8 cellular contexts compared by ENCODE assay signal in the genomic region with DNA sequence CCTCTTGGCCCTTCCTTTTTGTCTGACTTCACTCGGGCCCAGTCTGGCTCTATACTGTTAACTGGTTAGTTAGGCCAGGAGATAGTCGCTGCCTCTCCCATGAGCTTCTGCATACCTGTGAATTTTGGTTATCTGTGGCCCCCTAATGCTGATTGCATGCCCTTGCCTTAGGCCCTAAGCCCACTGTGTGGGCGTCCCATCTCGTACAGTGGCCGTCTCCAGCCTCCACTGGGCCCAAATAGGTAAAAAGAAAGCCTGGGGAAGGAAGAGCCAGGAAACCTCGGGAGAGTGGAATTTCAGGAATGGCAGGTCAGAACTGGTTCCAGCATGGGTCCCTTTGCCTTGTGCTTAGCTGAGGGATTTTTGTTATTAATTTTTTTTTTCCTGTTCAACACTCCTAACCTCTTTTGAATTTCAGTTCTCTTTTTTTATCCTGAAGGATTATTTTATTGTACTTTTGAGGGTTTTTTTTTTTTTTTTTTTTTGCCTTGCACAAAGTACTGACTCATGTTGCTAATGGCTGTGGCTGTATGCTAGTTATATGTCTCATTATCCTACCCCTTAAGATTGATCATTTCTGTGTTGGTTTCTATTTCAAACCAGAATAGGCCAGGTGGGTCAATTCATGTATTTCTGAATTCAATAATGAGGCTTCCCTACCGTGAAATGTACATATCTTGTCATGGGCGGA. TPM values are rescaled to one million over a fixed set of nuclear protein-coding genes. Genes with fewer than 3 reads are reported as not detected.
A peak's percentile ranks its signal among the peaks of the same experiment; 100 is the strongest.
DNase-seq lines count a peak whose midpoint lies in the region; ATAC-seq and TF ChIP-seq lines count a peak whose summit lies in the region.

No MANE protein-coding gene starts in this region.

- peak overlapping the region; percentile 98 for H3K4me3 Mint-ChIP-seq in HFFc6
- peak overlapping the region; percentile 85 to 95 (median 93) for H3K4me3 Mint-ChIP-seq in T-cell

- POLR2A ChIA-PET in T-cell (lab: Charles Lee): interaction anchor here (0.7 kb wide), 2 partner anchors 18 to 134 kb away, joined by 5 to 8 read pairs; no protein-coding TSS in a partner anchor

- H3K27me3 Mint-ChIP-seq in HFFc6 (ENCODE audit: insufficient read depth): peaks cover 5% of the 10 kb centered on the region; the same call in 1 of the 2 replicates
- H3K27me3 Mint-ChIP-seq in T-cell: no peaks in the 10 kb centered on the region

- WGBS in spleen, 5 donors: 43 to 60% (median 51%) methylated on average over 8 of the region's 8 CpGs

- H3K36me3 ChIP-seq in spleen: peaks cover 0 to 7% (median 0%) of the 10 kb centered on the region in 6 donors

- TF ChIP-seq CTCF in HFFc6 (IDR thresholded peaks at IDR 0.05) (no peak), foreskin fibroblast (IDR thresholded peaks at IDR 0.05; ENCODE audit: low read depth, low read length) (no peak), spleen (IDR thresholded peaks at IDR 0.05 in 8 of 11, conservative IDR thresholded peaks at IDR 0.05 in 3 of 11) (no peak)

- TF ChIP-seq POLR2A in spleen (IDR thresholded peaks at IDR 0.05): no peak

- H3K4me3 ChIP-seq in foreskin fibroblast (ENCODE audit: low read depth in 1 of 2, low read length in 2 of 2) (peak overlapping the region; percentile 32 to 65), spleen (peak overlapping the region in 3 of 8 donors; percentile 11 to 94 (median 76))

- peaks cover 63 to 88% (median 81%) of the 10 kb centered on the region in 6 donors for H3K4me1 ChIP-seq in spleen

- CTCF ChIA-PET in T-cell (lab: Charles Lee): interaction anchor here in 1 of 2 donors (0.9 kb wide), 1 partner anchor 25 kb away, joined by 5 read pairs; no protein-coding TSS in a partner anchor

- H3K9me3 Mint-ChIP-seq in HFFc6 (no peaks in the 10 kb centered on the region), T-cell (no peaks in the 10 kb centered on the region)

- no peak for DNase-seq in HFFc6
- DNase-seq in T-cell: no peak
- no peak for DNase-seq in foreskin fibroblast
- no peak for DNase-seq in spleen
- DNase-seq in stimulated activated naive CD4-positive, alpha-beta T cell treated with Interleukin-2 at 50 U/mL for 16 hours (lab: John Stamatoyannopoulos, UW): no peak
- no peak for DNase-seq in mesenteric fat pad (ENCODE audit: low spot score)

- H3K27ac Mint-ChIP-seq in HFFc6 (peak overlapping the region; percentile 75), T-cell (peak overlapping the region; percentile 92)

- peak overlapping the region; percentile 41 to 99 (median 97) for H3K27ac ChIP-seq in spleen

- H3K4me1 Mint-ChIP-seq in HFFc6 (ENCODE audit: low read depth) (peaks cover 55% of the 10 kb centered on the region), T-cell (peaks cover 72 to 76% (median 76%) of the 10 kb centered on the region in 3 donors)

- H3K9me3 ChIP-seq in spleen: no peaks in the 10 kb centered on the region

- ATAC-seq in T-cell (replicated peaks in 1 of 4): no peak
- ATAC-seq in GM18909 (IDR thresholded peaks at IDR 0.05; ENCODE audit: poor library complexity, unreplicated experiment): no peak
- ATAC-seq in GM18868 (IDR thresholded peaks at IDR 0.05; ENCODE audit: unreplicated experiment): no peak

- intact Hi-C loops in spleen (cut with DNase I; ENCODE audit: low total_unique reads): no loop called here

- peaks cover 11% of the 10 kb centered on the region; the same call in 1 of the 2 replicates for H3K36me3 Mint-ChIP-seq in HFFc6 (ENCODE audit: low read depth)
- H3K36me3 Mint-ChIP-seq in T-cell: no peaks in the 10 kb centered on the region

- H3K27me3 ChIP-seq in spleen (replicated peaks in 1 of 7): no peaks in the 10 kb centered on the region

RNA-seq across cellular contexts. Expression of gene PRRC2B, which starts 3.4 kb away (rescaled TPM):
- total RNA-seq in HFFc6 (2021; fragmentation: NEBNext Ultra II Directional; extraction: Animal tissue kit (Norgen Biotek cat#: 25700)): 100 to 1,000 TPM; 130 to 173 (median 145) TPM
- total RNA-seq in T-cell: 100 to 1,000 TPM; 259 to 375 (median 370) TPM
- 100 to 1,000 TPM; 136 to 235 (median 186) TPM for total RNA-seq in spleen
- 10 to 100 TPM; 23.3 to 63.1 (median 31.4) TPM for polyA plus RNA-seq in spleen
- 185 TPM for total RNA-seq in mesenteric fat pad
